1 cellular context compared by ENCODE assay signal in the genomic region with DNA sequence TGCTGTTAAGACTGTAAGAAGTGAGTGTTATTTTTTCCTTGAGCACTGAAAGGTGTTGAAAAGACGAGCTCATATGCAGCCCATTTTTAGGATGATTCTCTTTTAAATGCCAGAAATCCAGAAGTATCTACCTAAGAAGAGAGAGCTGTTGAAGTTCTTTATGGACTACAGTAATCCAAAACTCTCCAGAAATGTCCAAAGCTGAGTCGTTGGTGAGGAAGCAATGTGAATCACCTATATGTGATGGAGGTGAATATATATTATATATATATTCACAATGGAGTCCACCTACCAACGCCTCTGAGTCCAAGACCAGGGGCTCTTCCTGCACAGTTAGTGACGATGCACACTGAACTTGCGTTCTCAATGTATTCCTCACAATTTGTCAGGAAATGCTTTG.
TF ChIP-seq lines count a peak whose summit lies in the region.

No MANE protein-coding gene starts in this region.

TF ChIP-seq in SK-N-SH, 30 proteins besides CTCF, POLR2A, EP300 and RAD21 (continued from another document):
- TF ChIP-seq, protein P1, sequence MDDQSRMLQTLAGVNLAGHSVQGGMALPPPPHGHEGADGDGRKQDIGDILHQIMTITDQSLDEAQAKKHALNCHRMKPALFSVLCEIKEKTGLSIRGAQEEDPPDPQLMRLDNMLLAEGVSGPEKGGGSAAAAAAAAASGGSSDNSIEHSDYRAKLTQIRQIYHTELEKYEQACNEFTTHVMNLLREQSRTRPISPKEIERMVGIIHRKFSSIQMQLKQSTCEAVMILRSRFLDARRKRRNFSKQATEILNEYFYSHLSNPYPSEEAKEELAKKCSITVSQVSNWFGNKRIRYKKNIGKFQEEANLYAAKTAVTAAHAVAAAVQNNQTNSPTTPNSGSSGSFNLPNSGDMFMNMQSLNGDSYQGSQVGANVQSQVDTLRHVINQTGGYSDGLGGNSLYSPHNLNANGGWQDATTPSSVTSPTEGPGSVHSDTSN (IDR thresholded peaks at IDR 0.05) = no peak
- TF ChIP-seq FOSL2 (IDR thresholded peaks at IDR 0.05; ENCODE audit: borderline replicate concordance, low read depth) = no peak
- TF ChIP-seq EZH2phosphoT487 (IDR thresholded peaks at IDR 0.05; ENCODE audit: borderline replicate concordance, low read depth) = no peak
